Comparison of ENCODE assay signal across 1 cellular context in the genomic region with DNA sequence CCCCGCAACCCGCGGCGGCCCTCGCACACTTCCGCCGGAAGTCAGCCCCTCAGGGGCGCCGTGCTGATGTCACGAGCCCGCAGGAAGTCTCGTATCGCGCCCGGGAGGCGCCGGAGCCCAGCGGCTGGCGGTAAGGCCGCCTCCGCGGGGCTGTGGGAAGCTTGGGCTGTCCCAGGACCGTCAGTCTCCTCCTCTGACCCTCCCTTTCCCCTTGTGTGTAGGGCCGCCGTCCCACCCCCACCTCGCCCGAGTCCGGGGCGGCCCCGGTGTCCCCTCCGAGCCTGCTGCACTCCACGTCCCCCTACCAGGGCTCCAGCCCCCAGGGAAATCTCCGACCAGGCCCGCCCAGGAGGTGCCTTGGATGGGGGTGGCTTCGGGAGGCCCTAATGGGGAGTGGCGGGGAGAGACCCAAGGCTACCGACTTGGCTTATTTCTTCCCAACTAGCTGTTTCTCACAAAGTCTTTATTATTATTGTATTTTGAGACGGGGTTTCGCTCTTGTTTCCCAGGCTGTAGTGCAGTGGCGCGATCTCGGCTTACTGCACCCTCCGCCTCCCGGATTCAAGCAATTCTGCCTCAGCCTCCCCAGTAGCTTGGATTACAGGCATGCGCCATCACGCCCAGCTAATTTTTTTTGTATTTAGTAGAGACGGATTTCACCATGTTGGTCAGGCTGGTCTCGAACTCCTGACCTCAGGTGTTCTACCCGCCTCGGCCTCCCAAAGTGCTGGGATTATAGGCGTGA.
TF ChIP-seq lines count a peak whose summit lies in the region.

A gene (plus strand): TSS at position 86 of the 745 bp plus-strand sequence. CDS start 3,108 bp downstream, outside the sequence.

TF ChIP-seq in SK-N-SH, 30 proteins besides CTCF, POLR2A, EP300 and RAD21 (continued from another document):
- peak; percentile 61; the same call in 1 of the 2 replicates for TF ChIP-seq YY1 (IDR thresholded peaks at IDR 0.05; ENCODE audit: low read depth)
- peak; percentile 79 for TF ChIP-seq ELF1 (IDR thresholded peaks at IDR 0.05)
- TF ChIP-seq, protein P1, sequence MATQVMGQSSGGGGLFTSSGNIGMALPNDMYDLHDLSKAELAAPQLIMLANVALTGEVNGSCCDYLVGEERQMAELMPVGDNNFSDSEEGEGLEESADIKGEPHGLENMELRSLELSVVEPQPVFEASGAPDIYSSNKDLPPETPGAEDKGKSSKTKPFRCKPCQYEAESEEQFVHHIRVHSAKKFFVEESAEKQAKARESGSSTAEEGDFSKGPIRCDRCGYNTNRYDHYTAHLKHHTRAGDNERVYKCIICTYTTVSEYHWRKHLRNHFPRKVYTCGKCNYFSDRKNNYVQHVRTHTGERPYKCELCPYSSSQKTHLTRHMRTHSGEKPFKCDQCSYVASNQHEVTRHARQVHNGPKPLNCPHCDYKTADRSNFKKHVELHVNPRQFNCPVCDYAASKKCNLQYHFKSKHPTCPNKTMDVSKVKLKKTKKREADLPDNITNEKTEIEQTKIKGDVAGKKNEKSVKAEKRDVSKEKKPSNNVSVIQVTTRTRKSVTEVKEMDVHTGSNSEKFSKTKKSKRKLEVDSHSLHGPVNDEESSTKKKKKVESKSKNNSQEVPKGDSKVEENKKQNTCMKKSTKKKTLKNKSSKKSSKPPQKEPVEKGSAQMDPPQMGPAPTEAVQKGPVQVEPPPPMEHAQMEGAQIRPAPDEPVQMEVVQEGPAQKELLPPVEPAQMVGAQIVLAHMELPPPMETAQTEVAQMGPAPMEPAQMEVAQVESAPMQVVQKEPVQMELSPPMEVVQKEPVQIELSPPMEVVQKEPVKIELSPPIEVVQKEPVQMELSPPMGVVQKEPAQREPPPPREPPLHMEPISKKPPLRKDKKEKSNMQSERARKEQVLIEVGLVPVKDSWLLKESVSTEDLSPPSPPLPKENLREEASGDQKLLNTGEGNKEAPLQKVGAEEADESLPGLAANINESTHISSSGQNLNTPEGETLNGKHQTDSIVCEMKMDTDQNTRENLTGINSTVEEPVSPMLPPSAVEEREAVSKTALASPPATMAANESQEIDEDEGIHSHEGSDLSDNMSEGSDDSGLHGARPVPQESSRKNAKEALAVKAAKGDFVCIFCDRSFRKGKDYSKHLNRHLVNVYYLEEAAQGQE (IDR thresholded peaks at IDR 0.05; ENCODE audit: low read depth, low read length): peak; percentile 57; the same call in 1 of the 2 replicates
- peak; percentile 98 for TF ChIP-seq POLR2AphosphoS5 (IDR thresholded peaks at IDR 0.05; ENCODE audit: low read depth, low read length)
- TF ChIP-seq GABPA (IDR thresholded peaks at IDR 0.05; ENCODE audit: low read depth): peak; percentile 94
- TF ChIP-seq, protein P2, sequence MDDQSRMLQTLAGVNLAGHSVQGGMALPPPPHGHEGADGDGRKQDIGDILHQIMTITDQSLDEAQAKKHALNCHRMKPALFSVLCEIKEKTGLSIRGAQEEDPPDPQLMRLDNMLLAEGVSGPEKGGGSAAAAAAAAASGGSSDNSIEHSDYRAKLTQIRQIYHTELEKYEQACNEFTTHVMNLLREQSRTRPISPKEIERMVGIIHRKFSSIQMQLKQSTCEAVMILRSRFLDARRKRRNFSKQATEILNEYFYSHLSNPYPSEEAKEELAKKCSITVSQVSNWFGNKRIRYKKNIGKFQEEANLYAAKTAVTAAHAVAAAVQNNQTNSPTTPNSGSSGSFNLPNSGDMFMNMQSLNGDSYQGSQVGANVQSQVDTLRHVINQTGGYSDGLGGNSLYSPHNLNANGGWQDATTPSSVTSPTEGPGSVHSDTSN (IDR thresholded peaks at IDR 0.05): peak; percentile 52; the same call in 1 of the 2 replicates
- peak; percentile 96 for TF ChIP-seq CHD2 (IDR thresholded peaks at IDR 0.05; ENCODE audit: low read length, partially characterized antibody)
- TF ChIP-seq, protein P3, sequence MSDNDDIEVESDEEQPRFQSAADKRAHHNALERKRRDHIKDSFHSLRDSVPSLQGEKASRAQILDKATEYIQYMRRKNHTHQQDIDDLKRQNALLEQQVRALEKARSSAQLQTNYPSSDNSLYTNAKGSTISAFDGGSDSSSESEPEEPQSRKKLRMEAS (IDR thresholded peaks at IDR 0.05; ENCODE audit: low read depth): peak; percentile 91
- TF ChIP-seq, protein P4, sequence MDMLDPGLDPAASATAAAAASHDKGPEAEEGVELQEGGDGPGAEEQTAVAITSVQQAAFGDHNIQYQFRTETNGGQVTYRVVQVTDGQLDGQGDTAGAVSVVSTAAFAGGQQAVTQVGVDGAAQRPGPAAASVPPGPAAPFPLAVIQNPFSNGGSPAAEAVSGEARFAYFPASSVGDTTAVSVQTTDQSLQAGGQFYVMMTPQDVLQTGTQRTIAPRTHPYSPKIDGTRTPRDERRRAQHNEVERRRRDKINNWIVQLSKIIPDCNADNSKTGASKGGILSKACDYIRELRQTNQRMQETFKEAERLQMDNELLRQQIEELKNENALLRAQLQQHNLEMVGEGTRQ (IDR thresholded peaks at IDR 0.05; ENCODE audit: borderline replicate concordance, low read depth, low read length): no peak; the same call in 1 of the 2 replicates
- TF ChIP-seq TEAD4 (IDR thresholded peaks at IDR 0.05; ENCODE audit: borderline replicate concordance, insufficient read depth): 0 out of 2 replicates have a peak, but pooled peaks have one; percentile 31
- TF ChIP-seq JUND (IDR thresholded peaks at IDR 0.05): no peak
